8 cellular contexts compared by ENCODE assay signal in the genomic region with DNA sequence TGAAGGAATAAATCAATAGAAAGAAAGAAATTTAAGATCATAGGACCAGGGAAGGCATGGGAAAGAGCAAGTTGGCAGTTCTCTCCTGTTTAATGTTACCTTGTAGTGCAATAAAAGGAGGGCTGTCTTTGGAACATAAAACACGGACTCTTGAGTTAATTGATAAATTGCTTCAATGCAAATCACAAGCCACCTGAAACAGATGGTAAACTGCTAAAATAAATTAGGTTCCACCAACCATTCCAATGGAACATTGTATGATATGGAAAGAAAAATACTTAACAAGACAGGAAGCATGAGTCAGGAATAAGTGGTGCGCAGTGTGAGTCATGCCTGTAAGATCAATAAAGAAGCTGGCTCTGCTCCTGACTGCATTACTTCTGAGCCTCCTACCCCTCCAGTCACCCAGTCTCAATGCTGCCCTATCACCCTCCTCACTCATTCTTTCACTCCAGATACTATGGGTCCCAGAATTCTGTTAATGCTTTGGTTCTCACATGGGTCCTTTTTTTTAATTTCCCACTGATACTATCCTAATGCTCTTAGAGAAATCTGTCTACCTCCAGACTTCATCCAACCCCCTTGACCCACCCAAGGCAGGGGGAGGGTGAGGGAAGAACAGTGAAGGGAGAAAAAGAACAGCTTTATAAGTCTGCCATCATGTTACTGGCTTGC.
DNase-seq lines count a peak whose midpoint lies in the region; ATAC-seq and TF ChIP-seq lines count a peak whose summit lies in the region.

No MANE protein-coding gene starts in this region.

- peaks cover 6% of the 10 kb centered on the region for H3K27me3 Mint-ChIP-seq in activated T-helper 17 cell treated with anti-CD3 and anti-CD28 coated beads, Interleukin-2, amount 50 U/mL, for 72 hours
- no peaks in the 10 kb centered on the region for H3K27me3 Mint-ChIP-seq in Caco-2 (ENCODE audit: insufficient read depth, unreplicated experiment)

- no peaks in the 10 kb centered on the region for H3K4me1 Mint-ChIP-seq in activated T-helper 17 cell treated with anti-CD3 and anti-CD28 coated beads, Interleukin-2, amount 50 U/mL, for 72 hours
- peaks cover 8% of the 10 kb centered on the region for H3K4me1 Mint-ChIP-seq in Caco-2 (ENCODE audit: low read depth, unreplicated experiment)

- H3K4me1 ChIP-seq in BLaER1 treated with 17β-estradiol and CSF1 and Interleukin-3, amounts not matched to agents 10 nM and 100 nM = peaks cover 0 to 48% (median 19%) of the 10 kb centered on the region in 10 experiments; a peak in 13 of 20 replicates
- H3K4me1 ChIP-seq in lower lobe of right lung (peaks cover 32% of the 10 kb centered on the region), Caco-2 (no peaks in the 10 kb centered on the region)

- H3K9ac ChIP-seq in BLaER1 treated with 17β-estradiol and CSF1 and Interleukin-3, amounts not matched to agents 10 nM and 100 nM = no peak overlapping the region

- no peaks in the 10 kb centered on the region for H4K20me1 ChIP-seq in BLaER1 treated with 17β-estradiol and CSF1 and Interleukin-3, amounts not matched to agents 10 nM and 100 nM

- H3K27ac ChIP-seq in BLaER1 treated with 17β-estradiol and CSF1 and Interleukin-3, amounts not matched to agents 10 nM and 100 nM = no peak overlapping the region
- H3K27ac ChIP-seq in lower lobe of right lung = no peak overlapping the region

- POLR2A ChIA-PET in Caco-2 (lab: Charles Lee) = no interaction called here

- intact Hi-C loops in lower lobe of right lung (cut with DNase I) (no loop called here), Caco-2 (cut with micrococcal nuclease; ENCODE audit: unreplicated experiment) (no loop called here)

- peaks cover 7 to 12% (median 8%) of the 10 kb centered on the region in 11 experiments; a peak in 20 of 22 replicates for H3K9me3 ChIP-seq in BLaER1 treated with 17β-estradiol and CSF1 and Interleukin-3, amounts not matched to agents 10 nM and 100 nM (replicated peaks in 1 of 11)
- no peaks in the 10 kb centered on the region for H3K9me3 ChIP-seq in lower lobe of right lung
- H3K9me3 ChIP-seq in Caco-2 = no peaks in the 10 kb centered on the region

- peak; percentile 87 for ATAC-seq in activated T-helper 17 cell treated with anti-CD3 and anti-CD28 coated beads, Interleukin-2, amount 50 U/mL, for 72 hours (replicated peaks)
- peak; percentile 55 to 75 for ATAC-seq in lower lobe of right lung
- no peak for ATAC-seq in GM21423 (IDR thresholded peaks at IDR 0.05; ENCODE audit: unreplicated experiment)

- no peak overlapping the region for H3K4me3 ChIP-seq in BLaER1 treated with 17β-estradiol and CSF1 and Interleukin-3, amounts not matched to agents 10 nM and 100 nM
- H3K4me3 ChIP-seq in lower lobe of right lung (no peak overlapping the region), Caco-2 (ENCODE audit: low read depth, low read length) (no peak overlapping the region)

- no peaks in the 10 kb centered on the region for H3K27me3 ChIP-seq in BLaER1 treated with 17β-estradiol and CSF1 and Interleukin-3, amounts not matched to agents 10 nM and 100 nM
- H3K27me3 ChIP-seq in lower lobe of right lung (ENCODE audit: low read depth) = no peaks in the 10 kb centered on the region
- H3K27me3 ChIP-seq in Caco-2 (replicated peaks; ENCODE audit: control insufficient read depth, insufficient read depth, low read length) = no peaks in the 10 kb centered on the region

- no TSS peak for BruUV-seq in Caco-2 (replicated peaks; lab: Mats Ljungman, UMichigan)

- no peak overlapping the region for H3K4me3 Mint-ChIP-seq in activated T-helper 17 cell treated with anti-CD3 and anti-CD28 coated beads, Interleukin-2, amount 50 U/mL, for 72 hours
- no peak overlapping the region for H3K4me3 Mint-ChIP-seq in Caco-2 (ENCODE audit: unreplicated experiment)

- peak overlapping the region in 6 of 11 experiments; percentile 13 to 77 (median 42); a peak in 10 of 22 replicates for H3K4me2 ChIP-seq in BLaER1 treated with 17β-estradiol and CSF1 and Interleukin-3, amounts not matched to agents 10 nM and 100 nM

- DNase-seq in HT1080 (ENCODE audit: low read depth) = peak; percentile 98
- no peak for DNase-seq in lower lobe of right lung
- DNase-seq in NCI-H524 (lab: John Stamatoyannopoulos, UW) = no peak
- no peak for DNase-seq in RPMI8226
- no peak for DNase-seq in Caco-2

- no peak overlapping the region for H3K27ac Mint-ChIP-seq in activated T-helper 17 cell treated with anti-CD3 and anti-CD28 coated beads, Interleukin-2, amount 50 U/mL, for 72 hours
- H3K27ac Mint-ChIP-seq in Caco-2 (ENCODE audit: unreplicated experiment) = no peak overlapping the region

- H3K36me3 ChIP-seq in BLaER1 treated with 17β-estradiol and CSF1 and Interleukin-3, amounts not matched to agents 10 nM and 100 nM = no peaks in the 10 kb centered on the region
- no peaks in the 10 kb centered on the region for H3K36me3 ChIP-seq in lower lobe of right lung
- H3K36me3 ChIP-seq in Caco-2 (ENCODE audit: control insufficient read depth, insufficient read depth, low read length) = no peaks in the 10 kb centered on the region

- no peaks in the 10 kb centered on the region for H3K9me3 Mint-ChIP-seq in activated T-helper 17 cell treated with anti-CD3 and anti-CD28 coated beads, Interleukin-2, amount 50 U/mL, for 72 hours
- no peaks in the 10 kb centered on the region for H3K9me3 Mint-ChIP-seq in Caco-2 (ENCODE audit: unreplicated experiment)

- no peaks in the 10 kb centered on the region for H3K36me3 Mint-ChIP-seq in activated T-helper 17 cell treated with anti-CD3 and anti-CD28 coated beads, Interleukin-2, amount 50 U/mL, for 72 hours (ENCODE audit: low read depth)
- no peaks in the 10 kb centered on the region for H3K36me3 Mint-ChIP-seq in Caco-2 (ENCODE audit: insufficient read depth, unreplicated experiment)

- CTCF ChIA-PET in Caco-2 (lab: Charles Lee) = no interaction called here

- no peak for TF ChIP-seq CTCF in lower lobe of right lung (IDR thresholded peaks at IDR 0.05)
- no peak for TF ChIP-seq CTCF in Caco-2 (IDR thresholded peaks at IDR 0.05; ENCODE audit: insufficient read depth in 1 of 2, low read depth in 1 of 2, low read length in 1 of 2, severe bottlenecking in 1 of 2, unreplicated experiment in 1 of 2)
